ENCODE assay signal across 27 cellular contexts in the genomic region with DNA sequence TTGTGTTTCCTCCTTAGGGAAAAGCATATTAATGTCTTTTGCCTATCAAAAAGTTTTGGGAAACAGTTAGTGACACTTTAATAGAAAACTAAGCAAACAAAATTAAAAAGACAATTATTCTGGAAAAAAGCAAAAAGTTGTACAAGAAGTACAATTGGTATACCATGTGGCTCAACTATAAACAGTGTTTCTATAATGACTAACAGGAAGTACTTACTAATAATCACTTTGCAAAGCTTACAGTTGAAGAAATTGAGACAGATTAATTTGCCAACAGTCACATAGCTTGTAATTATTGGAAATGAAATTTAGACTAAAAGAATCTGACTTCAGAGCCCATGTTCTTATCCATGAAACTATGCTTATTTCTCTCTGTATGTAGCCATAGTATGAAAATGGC. TPM values are rescaled to one million over a fixed set of nuclear protein-coding genes. Genes with fewer than 3 reads are reported as not detected.
DNase-seq lines count a peak whose midpoint lies in the region; ATAC-seq, FAIRE-seq and TF ChIP-seq lines count a peak whose summit lies in the region.
"Had no signal": no experiment of that assay in that cellular context is flagged by ENCODE, and none has a peak within 500 bp of the region (broad histone marks: within the 10 kb centered on the region; RNA-seq: fewer than 3 reads in every experiment).

No MANE protein-coding gene starts in this region.

- TF ChIP-seq CTCF in A549 (IDR thresholded peaks at IDR 0.05): no peak
- TF ChIP-seq CTCF in epithelial cell of esophagus (IDR thresholded peaks at IDR 0.05; ENCODE audit: insufficient read depth, low read depth, low read length, missing control alignments): no peak
- TF ChIP-seq CTCF in esophagus squamous epithelium (IDR thresholded peaks at IDR 0.05): no peak
- no peak for TF ChIP-seq CTCF in suprapubic skin (IDR thresholded peaks at IDR 0.05)

- no peaks in the 10 kb centered on the region for H3K27me3 ChIP-seq in esophagus squamous epithelium
- H3K27me3 ChIP-seq in suprapubic skin: no peaks in the 10 kb centered on the region
- H3K27me3 ChIP-seq: foreskin keratinocyte, pancreas, transverse colon had no signal

- no peak overlapping the region for H3K4me2 ChIP-seq in A549
- H3K4me2 ChIP-seq: KMS-11, smooth muscle cell had no signal

- ATAC-seq in A549 (no peak), GM18519 (IDR thresholded peaks at IDR 0.05; ENCODE audit: low FRiP score, unreplicated experiment) (no peak)
- ATAC-seq: activated T-cell treated with anti-CD3 and anti-CD28 coated beads, Interleukin-2, amount 50 U/mL, for 4 hours; foreskin keratinocyte; left cardiac atrium; pancreas; Right ventricle myocardium inferior had no signal

- TF ChIP-seq POLR2A in A549 (IDR thresholded peaks at IDR 0.05; ENCODE audit: low read length): no peak
- TF ChIP-seq POLR2A in esophagus squamous epithelium (IDR thresholded peaks at IDR 0.05): no peak
- TF ChIP-seq POLR2A in suprapubic skin (IDR thresholded peaks at IDR 0.05): no peak

- no peaks in the 10 kb centered on the region for H3K9me3 ChIP-seq in A549
- no peaks in the 10 kb centered on the region for H3K9me3 ChIP-seq in esophagus squamous epithelium
- no peaks in the 10 kb centered on the region for H3K9me3 ChIP-seq in suprapubic skin
- H3K9me3 ChIP-seq: pancreas, transverse colon had no signal

- TF ChIP-seq EP300 in A549 (IDR thresholded peaks at IDR 0.05) (no peak), suprapubic skin (IDR thresholded peaks at IDR 0.05) (no peak)

- CTCF ChIA-PET in A549 (lab: Yijun Ruan, JAX): interaction anchor here (0.6 to 0.9 kb wide), 2 partner anchors 13 to 25 kb away, joined by 3 read pairs; a partner anchor contains a TSS

- TF ChIP-seq RAD21 in A549 (conservative IDR thresholded peaks at IDR 0.05 in 1 of 2, IDR thresholded peaks at IDR 0.05 in 1 of 2): no peak

- POLR2A ChIA-PET in A549 (lab: Yijun Ruan, JAX): no interaction called here

- intact Hi-C loops in esophagus squamous epithelium (cut with DNase I): no loop called here

- H3K27ac ChIP-seq in A549: no peak overlapping the region
- no peak overlapping the region for H3K27ac ChIP-seq in esophagus squamous epithelium
- H3K27ac ChIP-seq in suprapubic skin: no peak overlapping the region
- H3K27ac ChIP-seq: foreskin keratinocyte, KMS-11, pancreas, transverse colon, WERI-Rb-1 had no signal

- H3K4me3 ChIP-seq in A549 (no peak overlapping the region), epithelial cell of esophagus (ENCODE audit: low read length) (no peak overlapping the region), esophagus squamous epithelium (no peak overlapping the region), suprapubic skin (no peak overlapping the region)
- H3K4me3 ChIP-seq: pancreas, smooth muscle cell, transverse colon had no signal

- H3K4me1 ChIP-seq in A549 (no peaks in the 10 kb centered on the region), esophagus squamous epithelium (no peaks in the 10 kb centered on the region), suprapubic skin (no peaks in the 10 kb centered on the region)
- H3K4me1 ChIP-seq: pancreas, transverse colon had no signal

- peaks cover 0 to 20% (median 0%) of the 10 kb centered on the region in 3 donors for H3K36me3 ChIP-seq in esophagus squamous epithelium
- H3K36me3 ChIP-seq in suprapubic skin: peaks cover 1% of the 10 kb centered on the region
- H3K36me3 ChIP-seq: pancreas, transverse colon had no signal

- FAIRE-seq in A549 (lab: Jason Lieb, UNC): peak; percentile 51
- FAIRE-seq: GM12891, pancreas had no signal

- no peak for DNase-seq in A549 (ENCODE audit: low read depth in 1 of 2, low spot score in 1 of 2)
- peak; percentile 49 for DNase-seq in ELR (ENCODE audit: low read depth)
- DNase-seq in NCI-H748 (lab: John Stamatoyannopoulos, UW; ENCODE audit: unreplicated experiment): peak; percentile 52
- peak; percentile 32 for DNase-seq in epithelial cell of esophagus (ENCODE audit: low read depth)
- no peak for DNase-seq in esophagus squamous epithelium (lab: John Stamatoyannopoulos, UW)
- no peak for DNase-seq in COLO829 (ENCODE audit: low spot score)
- no peak for DNase-seq in suprapubic skin (ENCODE audit: low spot score in 2 of 2)
- DNase-seq: activated CD4-positive, alpha-beta T cell treated with anti-CD3 and anti-CD28 coated beads, Interleukin-2, amount 10 ng/mL, durations not matched to agents 7 days and 5 days; activated gamma-delta T cell treated with Interleukin-2 at 50 U/mL for 16 hours; activated T-cell treated with anti-CD3 and anti-CD28 coated beads, Interleukin-2, amount 50 U/mL, for 4 hours; Calu3; cerebellar nuclear complex; erythroblast; foreskin keratinocyte; left cardiac atrium; MV-4-11; NCI-H1694 treated with DMSO at 0.1 percent for 48 hours; NCI-H526 treated with DMSO at 0.1 percent for 48 hours; pancreas; stimulated activated CD4-positive, alpha-beta T cell treated with anti-CD3 and anti-CD28 coated beads, Interleukin-2, amount 100 ng/mL, for 24 hours; transverse colon; WERI-Rb-1 had no signal

TF ChIP-seq in A549, 52 proteins besides CTCF, POLR2A, EP300 and RAD21:
- TF ChIP-seq RCOR1 (IDR thresholded peaks at IDR 0.05; ENCODE audit: low read depth, low read length) (no peak), KDM5A (IDR thresholded peaks at IDR 0.05) (no peak), RNF2 (IDR thresholded peaks at IDR 0.05; ENCODE audit: borderline replicate concordance, low read depth) (no peak)
- TF ChIP-seq, protein P1, sequence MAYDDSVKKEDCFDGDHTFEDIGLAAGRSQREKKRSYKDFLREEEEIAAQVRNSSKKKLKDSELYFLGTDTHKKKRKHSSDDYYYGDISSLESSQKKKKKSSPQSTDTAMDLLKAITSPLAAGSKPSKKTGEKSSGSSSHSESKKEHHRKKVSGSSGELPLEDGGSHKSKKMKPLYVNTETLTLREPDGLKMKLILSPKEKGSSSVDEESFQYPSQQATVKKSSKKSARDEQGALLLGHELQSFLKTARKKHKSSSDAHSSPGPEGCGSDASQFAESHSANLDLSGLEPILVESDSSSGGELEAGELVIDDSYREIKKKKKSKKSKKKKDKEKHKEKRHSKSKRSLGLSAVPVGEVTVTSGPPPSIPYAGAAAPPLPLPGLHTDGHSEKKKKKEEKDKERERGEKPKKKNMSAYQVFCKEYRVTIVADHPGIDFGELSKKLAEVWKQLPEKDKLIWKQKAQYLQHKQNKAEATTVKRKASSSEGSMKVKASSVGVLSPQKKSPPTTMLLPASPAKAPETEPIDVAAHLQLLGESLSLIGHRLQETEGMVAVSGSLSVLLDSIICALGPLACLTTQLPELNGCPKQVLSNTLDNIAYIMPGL (CRISPR knock-in tag; IDR thresholded peaks at IDR 0.05; ENCODE audit: borderline replicate concordance): no peak
TF ChIP-seq in A549: peak in this region for 0.

RNA-seq across cellular contexts. Expression of a gene that starts 24.7 kb away (rescaled TPM):
- polyA plus RNA-seq in A549 (2011; rRNA removed) (69.2 and 82.6 TPM in 2 replicates), A549 (2017; fragmentation: RNase III; extraction: RNeasy Plus Mini Kit Qiagen cat#74134 plus additional on column Dnase treatment) (82.2 to 89.8 TPM (median 85.7 TPM) in 3 replicates)
- polyA plus RNA-seq in A549 (2012; cell fraction: cytosol; rRNA removed): 69.1 and 92.7 TPM in 2 replicates
- 114 and 127 TPM in 2 replicates for polyA plus RNA-seq in A549 (2012; cell fraction: nucleus; rRNA removed)
- 62.2 and 63.0 TPM in 2 replicates for polyA minus RNA-seq in A549 (2011; rRNA and poly(A)+ RNA removed)
- total RNA-seq in esophagus squamous epithelium (10 to 100 TPM; 20.6 to 29.3 (median 28.1) TPM), suprapubic skin (10 to 100 TPM; 31.3 to 47.1 (median 40.6) TPM)

RNA-seq across cellular contexts. Expression of a gene that starts 25.0 kb away (rescaled TPM):
- polyA plus RNA-seq in A549 (2011; rRNA removed) (15.2 and 22.7 TPM in 2 replicates), A549 (2017; fragmentation: RNase III; extraction: RNeasy Plus Mini Kit Qiagen cat#74134 plus additional on column Dnase treatment) (18.2 to 19.8 TPM (median 19.3 TPM) in 3 replicates)
- 9.3 and 12.0 TPM in 2 replicates for polyA plus RNA-seq in A549 (2012; cell fraction: cytosol; rRNA removed)
- 17.1 and 19.9 TPM in 2 replicates for polyA plus RNA-seq in A549 (2012; cell fraction: nucleus; rRNA removed)
- 60.4 and 64.1 TPM in 2 replicates for polyA minus RNA-seq in A549 (2011; rRNA and poly(A)+ RNA removed)
- total RNA-seq in esophagus squamous epithelium (10 to 100 TPM in 3 of 4 donors, 1 to 10 TPM in 1; 5.9 to 19.1 (median 14.2) TPM), suprapubic skin (10 to 100 TPM; 16.9 to 41.3 (median 29.2) TPM)

Comparison
In these comparisons a context has a peak if more than half of its experiments do, and no peak if none do; other contexts are left out.
1. DNase-seq: peak in ELR (single experiment), NCI-H748 (single experiment) and epithelial cell of esophagus (single experiment); none in A549 (0 of 2), esophagus squamous epithelium (single experiment), COLO829 (single experiment) and suprapubic skin (0 of 2).